In genomic region chr16:89358030-89359005, GRCh38 we compare ENCODE assay signal across 9 cellular contexts.
DNase-seq lines count a peak whose midpoint lies in the region; ATAC-seq and TF ChIP-seq lines count a peak whose summit lies in the region.
"Had no signal": no experiment of that assay in that cellular context is flagged by ENCODE, and none has a peak within 500 bp of the region (broad histone marks: within the 10 kb centered on the region; RNA-seq: fewer than 3 reads in every experiment).

No MANE protein-coding gene starts in this region.

- in situ Hi-C loops in GM18951 (cut with MboI; ENCODE audit: low sequenced_read_pairs, unreplicated experiment), result no loop called here

- peak; percentile 12 for TF ChIP-seq POLR2A in GM18951 (IDR thresholded peaks at IDR 0.05; ENCODE audit: extremely low read depth, insufficient read depth, insufficient read length)

- POLR2A ChIA-PET in RWPE1 (lab: Yijun Ruan, JAX; ENCODE audit: low non-redundant PET), result no interaction called here

- H3K27ac ChIP-seq in RWPE1 (peak overlapping the region; percentile 78), angular gyrus (ENCODE audit: low read depth, low read length) (peak overlapping the region; percentile 52), neutrophil (peak overlapping the region; percentile 86)

- H3K4me1 ChIP-seq in neutrophil (ENCODE audit: control insufficient read depth in 1 of 2, insufficient read depth in 1 of 2, low read depth in 1 of 2, low read length in 1 of 2), result peaks cover 97 to 98% of the 10 kb centered on the region in 2 experiments

- H3K36me3 ChIP-seq in neutrophil, result no peaks in the 10 kb centered on the region
- H3K36me3 ChIP-seq: prostate gland had no signal

- no peaks in the 10 kb centered on the region for H3K27me3 ChIP-seq in neutrophil

- DNase-seq in RWPE1 (ENCODE audit: low spot score), result no peak
- no peak for DNase-seq in putamen (ENCODE audit: low spot score)
- DNase-seq in foreskin melanocyte, result no peak

- ATAC-seq in HG03159 (IDR thresholded peaks at IDR 0.05; ENCODE audit: unreplicated experiment) (no peak), GM19397 (IDR thresholded peaks at IDR 0.05; ENCODE audit: unreplicated experiment) (no peak)

- TF ChIP-seq CTCF in RWPE1 (conservative IDR thresholded peaks at IDR 0.05; ENCODE audit: low read depth) (no peak), neutrophil (IDR thresholded peaks at IDR 0.05) (no peak)

- H3K9me3 ChIP-seq in neutrophil, result no peaks in the 10 kb centered on the region
- H3K9me3 ChIP-seq: prostate gland had no signal

- CTCF ChIA-PET in RWPE1 (lab: Yijun Ruan, JAX), result no interaction called here

- peak overlapping the region; percentile 34 to 40 for H3K4me3 ChIP-seq in neutrophil (ENCODE audit: low read depth in 1 of 2, low read length in 1 of 2)
- H3K4me3 ChIP-seq: prostate gland had no signal
